ENCODE assay signal across 21 cellular contexts in the genomic region with DNA sequence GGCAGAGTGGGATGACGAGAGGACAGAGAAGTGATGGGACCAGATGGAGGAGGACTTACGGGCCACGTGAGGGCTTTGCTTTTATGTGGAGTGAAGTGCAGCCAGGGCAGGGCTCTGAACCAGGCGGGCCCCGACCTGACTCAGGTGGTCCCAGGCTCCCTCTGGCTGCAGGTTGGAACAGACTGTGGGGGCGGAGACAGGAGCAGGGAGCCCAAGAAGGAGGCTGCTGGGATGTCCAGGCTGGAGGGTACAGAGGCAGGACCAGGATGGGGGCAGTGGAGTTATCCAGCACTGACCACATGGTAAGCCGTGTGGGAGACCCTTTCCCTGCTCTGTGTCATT. TPM values are rescaled to one million over a fixed set of nuclear protein-coding genes. Genes with fewer than 3 reads are reported as not detected.
DNase-seq lines count a peak whose midpoint lies in the region; ATAC-seq and TF ChIP-seq lines count a peak whose summit lies in the region.
"Had no signal": no experiment of that assay in that cellular context is flagged by ENCODE, and none has a peak within 500 bp of the region (broad histone marks: within the 10 kb centered on the region; RNA-seq: fewer than 3 reads in every experiment).

No MANE protein-coding gene starts in this region.

- POLR2A ChIA-PET in activated CD4-positive, alpha-beta T cell treated with anti-CD3 and anti-CD28 coated beads, Interleukin-2, amount 10 ng/mL, durations not matched to agents 7 days and 5 days (lab: Charles Lee), result no interaction called here

- no peak overlapping the region for H2AFZ ChIP-seq in Loucy (ENCODE audit: low read length)

- H3F3A ChIP-seq in Loucy (ENCODE audit: low read depth), result no peaks in the 10 kb centered on the region

- peak overlapping the region; percentile 100 for H3K4me3 Mint-ChIP-seq in activated CD4-positive, alpha-beta T cell treated with anti-CD3 and anti-CD28 coated beads, Interleukin-2, amount 10 ng/mL, durations not matched to agents 7 days and 5 days
- H3K4me3 Mint-ChIP-seq in natural killer cell treated with Interleukin-12 subunit alpha and Interleukin-12 subunit beta and Interleukin-15 and Interleukin-18, amount 100 ng/mL, for 72 hours, result peak overlapping the region; percentile 100

- CTCF ChIA-PET in activated CD4-positive, alpha-beta T cell treated with anti-CD3 and anti-CD28 coated beads, Interleukin-2, amount 10 ng/mL, durations not matched to agents 7 days and 5 days (lab: Charles Lee), result no interaction called here

- peaks cover 41% of the 10 kb centered on the region; the same call in 1 of the 2 replicates for H3K36me3 ChIP-seq in Loucy (ENCODE audit: insufficient read depth, low read length)
- H3K36me3 ChIP-seq: cardiac muscle cell had no signal

- no peak for DNase-seq in activated CD4-positive, alpha-beta T cell treated with anti-CD3 and anti-CD28 coated beads, Interleukin-2, amount 10 ng/mL, durations not matched to agents 7 days and 5 days
- no peak for DNase-seq in activated CD4-positive, alpha-beta T cell treated with anti-CD3 and anti-CD28 coated beads for 48 hours
- DNase-seq in activated naive CD4-positive, alpha-beta T cell treated with anti-CD3 and anti-CD28 coated beads, Interleukin-2, amount 50 U/mL, for 72 hours (ENCODE audit: low spot score in 2 of 2), result no peak
- no peak for DNase-seq in natural killer cell treated with Interleukin-12 subunit alpha and Interleukin-12 subunit beta and Interleukin-15 and Interleukin-18, amount 100 ng/mL, for 72 hours (ENCODE audit: low spot score)
- DNase-seq in posterior vena cava (ENCODE audit: low spot score) (no peak), NCI-H2081 treated with DMSO at 0.1 percent for 48 hours (lab: John Stamatoyannopoulos, UW) (no peak), RPMI8226 (no peak)
- DNase-seq: activated gamma-delta T cell treated with Interleukin-2 at 50 U/mL for 16 hours, foreskin keratinocyte, GDM1, left ventricle myocardium superior, NCI-H2029, NCI-H526 treated with DMSO at 0.1 percent for 48 hours, retina had no signal

- H3K4me1 Mint-ChIP-seq in activated CD4-positive, alpha-beta T cell treated with anti-CD3 and anti-CD28 coated beads, Interleukin-2, amount 10 ng/mL, durations not matched to agents 7 days and 5 days, result peaks cover 62% of the 10 kb centered on the region
- H3K4me1 Mint-ChIP-seq in natural killer cell treated with Interleukin-12 subunit alpha and Interleukin-12 subunit beta and Interleukin-15 and Interleukin-18, amount 100 ng/mL, for 72 hours (ENCODE audit: low read depth in 2 of 2), result peaks cover 31 to 48% of the 10 kb centered on the region in 2 donors

- peaks cover 40% of the 10 kb centered on the region for H3K79me2 ChIP-seq in Loucy (ENCODE audit: insufficient read depth, low read length)

- ATAC-seq in activated naive CD4-positive, alpha-beta T cell treated with anti-CD3 and anti-CD28 coated beads, Interleukin-2, amount 50 U/mL, for 72 hours, result no peak
- no peak for ATAC-seq in natural killer cell treated with Interleukin-12 subunit alpha and Interleukin-12 subunit beta and Interleukin-15 and Interleukin-18, amount 100 ng/mL, for 72 hours
- ATAC-seq: A549, foreskin keratinocyte, left ventricle myocardium superior had no signal

- peak overlapping the region; percentile 99 for H3K27ac Mint-ChIP-seq in activated CD4-positive, alpha-beta T cell treated with anti-CD3 and anti-CD28 coated beads, Interleukin-2, amount 10 ng/mL, durations not matched to agents 7 days and 5 days
- H3K27ac Mint-ChIP-seq in activated naive CD4-positive, alpha-beta T cell treated with anti-CD3 and anti-CD28 coated beads, Interleukin-2, amount 50 U/mL, for 72 hours, result peak overlapping the region; percentile 98 to 99
- peak overlapping the region; percentile 97 to 98 for H3K27ac Mint-ChIP-seq in natural killer cell treated with Interleukin-12 subunit alpha and Interleukin-12 subunit beta and Interleukin-15 and Interleukin-18, amount 100 ng/mL, for 72 hours

- H3K4me2 ChIP-seq in Loucy (ENCODE audit: low read depth, low read length, poor library complexity, severe bottlenecking), result peak overlapping the region; percentile 100
- H3K4me2 ChIP-seq: A549 had no signal

- H4K20me1 ChIP-seq in Loucy (ENCODE audit: insufficient read depth, low read length, poor library complexity, severe bottlenecking), result peaks cover 34% of the 10 kb centered on the region

- no peaks in the 10 kb centered on the region for H3K27me3 Mint-ChIP-seq in activated CD4-positive, alpha-beta T cell treated with anti-CD3 and anti-CD28 coated beads, Interleukin-2, amount 10 ng/mL, durations not matched to agents 7 days and 5 days
- H3K27me3 Mint-ChIP-seq in natural killer cell treated with Interleukin-12 subunit alpha and Interleukin-12 subunit beta and Interleukin-15 and Interleukin-18, amount 100 ng/mL, for 72 hours, result peaks cover 0 to 7% of the 10 kb centered on the region in 2 donors

- H3K36me3 Mint-ChIP-seq in activated CD4-positive, alpha-beta T cell treated with anti-CD3 and anti-CD28 coated beads, Interleukin-2, amount 10 ng/mL, durations not matched to agents 7 days and 5 days (ENCODE audit: low read depth), result peaks cover 71% of the 10 kb centered on the region
- peaks cover 66 to 69% of the 10 kb centered on the region in 2 donors for H3K36me3 Mint-ChIP-seq in activated naive CD4-positive, alpha-beta T cell treated with anti-CD3 and anti-CD28 coated beads, Interleukin-2, amount 50 U/mL, for 72 hours
- peaks cover 34% of the 10 kb centered on the region for H3K36me3 Mint-ChIP-seq in natural killer cell treated with Interleukin-12 subunit alpha and Interleukin-12 subunit beta and Interleukin-15 and Interleukin-18, amount 100 ng/mL, for 72 hours

- H3K4me3 ChIP-seq in Loucy (ENCODE audit: low read length, poor library complexity, severe bottlenecking), result peak overlapping the region; percentile 87
- H3K4me3 ChIP-seq: A549, cardiac muscle cell had no signal

- TF ChIP-seq CTCF in Loucy (conservative IDR thresholded peaks at IDR 0.05; ENCODE audit: low read length), result no peak

- intact Hi-C loops in posterior vena cava (cut with DNase I), result no loop called here

- peak overlapping the region; percentile 91 for H3K9ac ChIP-seq in Loucy (ENCODE audit: low read depth, low read length, poor library complexity, severe bottlenecking)

- peaks cover 6% of the 10 kb centered on the region for H3K9me3 Mint-ChIP-seq in activated CD4-positive, alpha-beta T cell treated with anti-CD3 and anti-CD28 coated beads, Interleukin-2, amount 10 ng/mL, durations not matched to agents 7 days and 5 days
- H3K9me3 Mint-ChIP-seq in activated naive CD4-positive, alpha-beta T cell treated with anti-CD3 and anti-CD28 coated beads, Interleukin-2, amount 50 U/mL, for 72 hours, result peaks cover 4 to 6% of the 10 kb centered on the region in 2 donors
- no peaks in the 10 kb centered on the region for H3K9me3 Mint-ChIP-seq in natural killer cell treated with Interleukin-12 subunit alpha and Interleukin-12 subunit beta and Interleukin-15 and Interleukin-18, amount 100 ng/mL, for 72 hours

- no peaks in the 10 kb centered on the region for H3K27me3 ChIP-seq in Loucy (ENCODE audit: insufficient read depth, low read length, poor library complexity, severe bottlenecking)
- H3K27me3 ChIP-seq: foreskin keratinocyte had no signal

- no peaks in the 10 kb centered on the region for H3K9me2 ChIP-seq in Loucy (replicated peaks; ENCODE audit: low read depth, low read length)

- H3K4me1 ChIP-seq in Loucy (ENCODE audit: insufficient read depth, low read length, poor library complexity, severe bottlenecking), result peaks cover 31% of the 10 kb centered on the region

- no peaks in the 10 kb centered on the region for H3K9me3 ChIP-seq in Loucy (ENCODE audit: insufficient read depth, low read depth, low read length)
- H3K9me3 ChIP-seq: thoracic aorta had no signal

RNA-seq across cellular contexts. Expression of a gene that starts 2.1 kb away (rescaled TPM):
- total RNA-seq in activated CD4-positive, alpha-beta T cell treated with anti-CD3 and anti-CD28 coated beads, Interleukin-2, amount 10 ng/mL, durations not matched to agents 7 days and 5 days, result 100 to 1,000 TPM; 455 to 524 TPM
- 100 to 1,000 TPM; 279 to 283 TPM for total RNA-seq in activated naive CD4-positive, alpha-beta T cell treated with anti-CD3 and anti-CD28 coated beads, Interleukin-2, amount 50 U/mL, for 72 hours
- total RNA-seq in natural killer cell treated with Interleukin-12 subunit alpha and Interleukin-12 subunit beta and Interleukin-15 and Interleukin-18, amount 100 ng/mL, for 72 hours, result 100 to 1,000 TPM; 141 to 236 TPM
- total RNA-seq in posterior vena cava, result 10 to 100 TPM; 67.9 to 89.3 TPM

RNA-seq across cellular contexts. Expression of a gene that starts 13.6 kb away (rescaled TPM):
- total RNA-seq in activated CD4-positive, alpha-beta T cell treated with anti-CD3 and anti-CD28 coated beads, Interleukin-2, amount 10 ng/mL, durations not matched to agents 7 days and 5 days, result 1 to 10 TPM; 4.5 to 5.0 TPM
- total RNA-seq in activated naive CD4-positive, alpha-beta T cell treated with anti-CD3 and anti-CD28 coated beads, Interleukin-2, amount 50 U/mL, for 72 hours, result 1 to 10 TPM in 1 of 2 donors, under 1 TPM in 1; 0.82 to 1.8 TPM
- total RNA-seq in natural killer cell treated with Interleukin-12 subunit alpha and Interleukin-12 subunit beta and Interleukin-15 and Interleukin-18, amount 100 ng/mL, for 72 hours, result not detected
- under 1 TPM in 1 of 2 donors, not detected in 1; 0.43 TPM for total RNA-seq in posterior vena cava
- total RNA-seq: left ventricle myocardium superior, M059J, RPMI7951, thoracic aorta had no signal

RNA-seq across cellular contexts. Expression of a gene that starts 18.0 kb away (rescaled TPM):
- total RNA-seq in activated CD4-positive, alpha-beta T cell treated with anti-CD3 and anti-CD28 coated beads, Interleukin-2, amount 10 ng/mL, durations not matched to agents 7 days and 5 days, result 1 to 10 TPM; 1.0 to 1.8 TPM
- 1 to 10 TPM; 1.4 to 2.1 TPM for total RNA-seq in activated naive CD4-positive, alpha-beta T cell treated with anti-CD3 and anti-CD28 coated beads, Interleukin-2, amount 50 U/mL, for 72 hours
- not detected for total RNA-seq in natural killer cell treated with Interleukin-12 subunit alpha and Interleukin-12 subunit beta and Interleukin-15 and Interleukin-18, amount 100 ng/mL, for 72 hours
- total RNA-seq in posterior vena cava, result 100 to 1,000 TPM; 157 to 183 TPM
- total RNA-seq: M059J, RPMI7951 had no signal

RNA-seq across cellular contexts. Expression of a gene that starts 21.8 kb away (rescaled TPM):
- under 1 TPM; 0.37 to 0.40 TPM for total RNA-seq in activated CD4-positive, alpha-beta T cell treated with anti-CD3 and anti-CD28 coated beads, Interleukin-2, amount 10 ng/mL, durations not matched to agents 7 days and 5 days
- 1 to 10 TPM; 1.5 to 2.7 TPM for total RNA-seq in activated naive CD4-positive, alpha-beta T cell treated with anti-CD3 and anti-CD28 coated beads, Interleukin-2, amount 50 U/mL, for 72 hours
- total RNA-seq in natural killer cell treated with Interleukin-12 subunit alpha and Interleukin-12 subunit beta and Interleukin-15 and Interleukin-18, amount 100 ng/mL, for 72 hours, result not detected
- total RNA-seq in posterior vena cava, result 1 to 10 TPM; 9.1 to 10.0 TPM
- total RNA-seq: foreskin keratinocyte, M059J had no signal

RNA-seq across cellular contexts. Expression of a gene that starts 41.0 kb away (rescaled TPM):
- not detected for total RNA-seq in activated CD4-positive, alpha-beta T cell treated with anti-CD3 and anti-CD28 coated beads, Interleukin-2, amount 10 ng/mL, durations not matched to agents 7 days and 5 days
- total RNA-seq in activated naive CD4-positive, alpha-beta T cell treated with anti-CD3 and anti-CD28 coated beads, Interleukin-2, amount 50 U/mL, for 72 hours, result not detected
- not detected for total RNA-seq in natural killer cell treated with Interleukin-12 subunit alpha and Interleukin-12 subunit beta and Interleukin-15 and Interleukin-18, amount 100 ng/mL, for 72 hours
- not detected for total RNA-seq in posterior vena cava
- total RNA-seq: cardiac muscle cell; T-helper 2 cell treated with Interferon-gamma antibody and Interleukin-4, amounts not matched to agents 100 ng/mL and 5 ng/mL, for 36 hours had no signal

Comparison
In these comparisons a context has a peak if more than half of its experiments do, and no peak if none do; other contexts are left out.
1. RNA of a gene that starts 18.0 kb away (total RNA-seq): 157 to 183 TPM in posterior vena cava; 1.4 to 2.1 TPM in activated naive CD4-positive, alpha-beta T cell treated with anti-CD3 and anti-CD28 coated beads, Interleukin-2, amount 50 U/mL, for 72 hours, 1.0 to 1.8 TPM in activated CD4-positive, alpha-beta T cell treated with anti-CD3 and anti-CD28 coated beads, Interleukin-2, amount 10 ng/mL, durations not matched to agents 7 days and 5 days and not detected in natural killer cell treated with Interleukin-12 subunit alpha and Interleukin-12 subunit beta and Interleukin-15 and Interleukin-18, amount 100 ng/mL, for 72 hours; every median in the first group is over 10 times any median in the second.
2. Peak in every context shown above with its lines, with median percentiles within 50 percentile points of each other: H3K27ac Mint-ChIP-seq.